ENCODE assay signal across 16 cellular contexts in the genomic region with DNA sequence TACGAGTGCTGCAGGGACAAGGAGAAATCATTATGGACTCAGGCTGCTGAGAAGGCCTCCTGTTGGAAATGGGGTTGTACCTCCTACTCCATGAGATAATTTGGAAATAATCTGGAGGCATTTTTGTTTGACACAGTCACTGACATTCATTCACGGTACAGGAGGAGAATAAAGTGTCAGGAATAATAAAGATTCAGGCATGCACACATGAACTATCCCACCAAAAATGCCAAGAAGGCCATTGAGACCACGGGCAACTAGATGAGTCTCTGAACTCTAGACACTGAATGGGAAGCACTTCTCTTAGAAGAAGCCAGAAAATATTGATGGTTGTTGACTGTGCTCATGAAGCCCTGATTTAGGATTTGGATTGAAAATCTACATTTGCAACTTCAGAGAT.
DNase-seq lines count a peak whose midpoint lies in the region; ATAC-seq and TF ChIP-seq lines count a peak whose summit lies in the region.
"Had no signal": no experiment of that assay in that cellular context is flagged by ENCODE, and none has a peak within 500 bp of the region (broad histone marks: within the 10 kb centered on the region; RNA-seq: fewer than 3 reads in every experiment).

No MANE protein-coding gene starts in this region.

- ATAC-seq in HG03135 (IDR thresholded peaks at IDR 0.05; ENCODE audit: unreplicated experiment) = no peak

- H3K36me3 Mint-ChIP-seq in progenitor cell of endocrine pancreas (ENCODE audit: insufficient read depth) = peaks cover 2% of the 10 kb centered on the region

- in situ Hi-C loops in GM23248 (cut with MboI) = no loop called here

- H3K36me3 ChIP-seq in BLaER1 = no peaks in the 10 kb centered on the region
- no peaks in the 10 kb centered on the region for H3K36me3 ChIP-seq in GM23248 (ENCODE audit: low read depth)
- H3K36me3 ChIP-seq: BE2C had no signal

- H3K4me2 ChIP-seq in BLaER1 = 0 out of 2 replicates have a peak overlapping the region, but pooled peaks have one; percentile 1
- no peak overlapping the region for H3K4me2 ChIP-seq in GM23248 (ENCODE audit: unreplicated experiment)

- H3K4me1 ChIP-seq in BLaER1 = peaks cover 23% of the 10 kb centered on the region
- peaks cover 42% of the 10 kb centered on the region for H3K4me1 ChIP-seq in GM23248 (ENCODE audit: insufficient read depth)

- peaks cover 10% of the 10 kb centered on the region for H3K9me3 Mint-ChIP-seq in progenitor cell of endocrine pancreas (ENCODE audit: low read depth)

- 49 to 57% methylated on average over 3 of the region's 3 CpGs for WGBS in GM23248 (ENCODE audit: low coverage in 1 of 2, low lambda C conversion rate in 2 of 2, missing lambda C conversion rate in 2 of 2), 2 experiments

- H3K9me3 ChIP-seq in BLaER1 = peaks cover 11% of the 10 kb centered on the region; the same call in 1 of the 2 replicates
- no peaks in the 10 kb centered on the region for H3K9me3 ChIP-seq in GM23248 (ENCODE audit: low read depth)
- H3K9me3 ChIP-seq: BE2C had no signal

- no peaks in the 10 kb centered on the region for H3K27me3 ChIP-seq in BLaER1
- no peaks in the 10 kb centered on the region for H3K27me3 ChIP-seq in GM23248 (replicated peaks; ENCODE audit: insufficient read depth)
- H3K27me3 ChIP-seq: BE2C had no signal

- peaks cover 7% of the 10 kb centered on the region for H3K4me1 Mint-ChIP-seq in progenitor cell of endocrine pancreas (ENCODE audit: low read depth)
- H3K4me1 Mint-ChIP-seq: CD4-positive, alpha-beta memory T cell had no signal

- H3K4me3 Mint-ChIP-seq in progenitor cell of endocrine pancreas (ENCODE audit: low read depth) = no peak overlapping the region
- H3K4me3 Mint-ChIP-seq: CD4-positive, alpha-beta memory T cell had no signal

- H3K4me3 ChIP-seq in BLaER1 (no peak overlapping the region), GM23248 (no peak overlapping the region)

- TF ChIP-seq CTCF in progenitor cell of endocrine pancreas (IDR thresholded peaks at IDR 0.05; ENCODE audit: unreplicated experiment) = no peak
- TF ChIP-seq CTCF in GM10266 (IDR thresholded peaks at IDR 0.05; ENCODE audit: control insufficient read depth, insufficient read depth, low read depth, missing control alignments) = no peak

- no peak overlapping the region for H2AFZ ChIP-seq in GM23248

- peaks cover 44% of the 10 kb centered on the region for H3F3A ChIP-seq in GM23248 (ENCODE audit: insufficient read depth)

- H3K79me2 ChIP-seq in GM23248 (ENCODE audit: insufficient read depth) = no peaks in the 10 kb centered on the region

- H3K27ac ChIP-seq in BLaER1 (no peak overlapping the region), GM23248 (no peak overlapping the region)

- H3K9ac ChIP-seq in BLaER1 (no peak overlapping the region), GM23248 (no peak overlapping the region)

- peak overlapping the region; percentile 36 for H3K27ac Mint-ChIP-seq in progenitor cell of endocrine pancreas
- H3K27ac Mint-ChIP-seq: CD4-positive, alpha-beta memory T cell had no signal

- H4K20me1 ChIP-seq in BLaER1 = no peaks in the 10 kb centered on the region
- H4K20me1 ChIP-seq in GM23248 (ENCODE audit: insufficient read depth) = no peaks in the 10 kb centered on the region

- no peaks in the 10 kb centered on the region for H3K9me2 ChIP-seq in GM23248 (ENCODE audit: insufficient read depth)

- peaks cover 3% of the 10 kb centered on the region for H3K27me3 Mint-ChIP-seq in progenitor cell of endocrine pancreas

- DNase-seq in GM23248 (peak; percentile 20), progenitor cell of endocrine pancreas (ENCODE audit: low spot score, unreplicated experiment) (no peak), middle frontal gyrus (ENCODE audit: extremely low spot score, low spot score) (no peak), GM10266 (ENCODE audit: extremely low spot score) (no peak)
- DNase-seq: AML-193; BE2C; C1 segment of cervical spinal cord; Calu3; CD4-positive, alpha-beta memory T cell; COR-L47; DMS53; DMS79 treated with DMSO at 0.1 percent for 48 hours; H7; HCEC 1CT had no signal
